In the genomic region with DNA sequence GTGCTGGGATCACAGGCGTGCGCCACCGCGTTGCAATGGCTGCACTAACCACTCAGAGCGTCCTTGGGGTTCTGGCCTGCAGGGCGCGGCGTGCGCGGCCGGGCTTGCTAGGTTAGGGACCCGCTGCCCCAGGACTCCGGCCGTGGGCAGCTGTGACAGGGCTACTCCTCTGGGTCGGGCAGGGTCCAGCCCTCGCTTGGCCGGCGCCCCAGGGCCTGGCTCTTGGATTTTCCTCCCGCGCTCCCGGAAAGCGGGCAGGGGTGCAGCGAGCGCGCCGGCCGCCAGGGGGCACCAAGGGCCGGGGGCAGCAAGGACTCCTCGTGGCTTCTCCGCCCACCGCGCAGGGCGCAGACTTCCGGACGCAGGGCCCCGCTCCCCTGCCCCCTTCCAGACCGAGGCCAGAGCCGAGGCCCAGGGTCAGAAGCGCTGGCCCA, we compare ENCODE assay signal across 13 cellular contexts. TPM values are rescaled to one million over a fixed set of nuclear protein-coding genes. Genes with fewer than 3 reads are reported as not detected.
DNase-seq lines count a peak whose midpoint lies in the region; ATAC-seq and TF ChIP-seq lines count a peak whose summit lies in the region.
"Had no signal": no experiment of that assay in that cellular context is flagged by ENCODE, and none has a peak within 500 bp of the region (broad histone marks: within the 10 kb centered on the region; RNA-seq: fewer than 3 reads in every experiment).

No MANE protein-coding gene starts in this region.

- intact Hi-C loops in activated CD4-positive, alpha-beta T cell treated with anti-CD3 and anti-CD28 coated beads for 36 hours (cut with DNase I, micrococcal nuclease): loop anchor here (1.0 to 5.0 kb wide), 3 partner anchors 56 to 169 kb away; no protein-coding TSS in a partner anchor

- CTCF ChIA-PET in activated CD4-positive, alpha-beta T cell treated with anti-CD3 and anti-CD28 coated beads for 36 hours (lab: Charles Lee): no interaction called here

- peak; percentile 64 for ATAC-seq in activated CD4-positive, alpha-beta T cell treated with anti-CD3 and anti-CD28 coated beads for 36 hours
- ATAC-seq in activated T-helper 17 cell treated with anti-CD3 and anti-CD28 coated beads, Interleukin-2, amount 50 U/mL, for 72 hours (replicated peaks): peak; percentile 39
- ATAC-seq in omental fat pad (ENCODE audit: low FRiP score): no peak

- no peak for TF ChIP-seq CTCF in nephron progenitor cell (IDR thresholded peaks at IDR 0.05)
- TF ChIP-seq CTCF in omental fat pad (IDR thresholded peaks at IDR 0.05): no peak

- DNase-seq in activated CD4-positive, alpha-beta T cell treated with anti-CD3 and anti-CD28 coated beads for 36 hours: peak; percentile 70
- no peak for DNase-seq in activated CD4-positive, alpha-beta T cell treated with anti-CD3 and anti-CD28 coated beads for 1 hour
- DNase-seq in immature natural killer cell (peak; percentile 11 to 22 (median 13)), nephron progenitor cell (no peak), omental fat pad (ENCODE audit: low spot score) (no peak), NCI-H2227 treated with DMSO at 0.1 percent for 48 hours (lab: John Stamatoyannopoulos, UW) (no peak)
- peak; percentile 11 to 27 for DNase-seq in stimulated activated CD8-positive, alpha-beta memory T cell treated with anti-CD3 and anti-CD28 coated beads, Interleukin-2, amount 100 ng/mL, for 48 hours (ENCODE audit: low read depth in 2 of 2)

- H3K4me3 Mint-ChIP-seq in activated CD4-positive, alpha-beta T cell treated with anti-CD3 and anti-CD28 coated beads for 36 hours: no peak overlapping the region
- H3K4me3 Mint-ChIP-seq in activated T-helper 17 cell treated with anti-CD3 and anti-CD28 coated beads, Interleukin-2, amount 50 U/mL, for 72 hours: no peak overlapping the region
- H3K4me3 Mint-ChIP-seq in immature natural killer cell (no peak overlapping the region), nephron progenitor cell (no peak overlapping the region)
- H3K4me3 Mint-ChIP-seq: activated naive CD4-positive, alpha-beta T cell treated with anti-CD3 and anti-CD28 coated beads, Interleukin-2, amount 50 U/mL, for 24 hours had no signal

- no peaks in the 10 kb centered on the region for H3K4me1 Mint-ChIP-seq in activated CD4-positive, alpha-beta T cell treated with anti-CD3 and anti-CD28 coated beads for 36 hours
- H3K4me1 Mint-ChIP-seq in activated T-helper 17 cell treated with anti-CD3 and anti-CD28 coated beads, Interleukin-2, amount 50 U/mL, for 72 hours: peaks cover 5% of the 10 kb centered on the region
- H3K4me1 Mint-ChIP-seq in immature natural killer cell (no peaks in the 10 kb centered on the region), nephron progenitor cell (peaks cover 6% of the 10 kb centered on the region)
- H3K4me1 Mint-ChIP-seq: activated naive CD4-positive, alpha-beta T cell treated with anti-CD3 and anti-CD28 coated beads, Interleukin-2, amount 50 U/mL, for 24 hours had no signal

- peaks cover 22% of the 10 kb centered on the region for H3K27me3 Mint-ChIP-seq in activated CD4-positive, alpha-beta T cell treated with anti-CD3 and anti-CD28 coated beads for 36 hours
- peaks cover 18% of the 10 kb centered on the region for H3K27me3 Mint-ChIP-seq in activated T-helper 17 cell treated with anti-CD3 and anti-CD28 coated beads, Interleukin-2, amount 50 U/mL, for 72 hours
- peaks cover 5 to 17% (median 7%) of the 10 kb centered on the region in 3 donors for H3K27me3 Mint-ChIP-seq in immature natural killer cell (ENCODE audit: low read depth in 3 of 3)
- H3K27me3 Mint-ChIP-seq in nephron progenitor cell (ENCODE audit: low read depth, poor library complexity): peaks cover 21% of the 10 kb centered on the region

- POLR2A ChIA-PET in activated CD4-positive, alpha-beta T cell treated with anti-CD3 and anti-CD28 coated beads for 36 hours (lab: Charles Lee): no interaction called here

- H3K36me3 Mint-ChIP-seq in activated CD4-positive, alpha-beta T cell treated with anti-CD3 and anti-CD28 coated beads for 36 hours (ENCODE audit: low read depth): peaks cover 3% of the 10 kb centered on the region
- no peaks in the 10 kb centered on the region for H3K36me3 Mint-ChIP-seq in activated T-helper 17 cell treated with anti-CD3 and anti-CD28 coated beads, Interleukin-2, amount 50 U/mL, for 72 hours (ENCODE audit: low read depth)
- peaks cover 0 to 3% (median 0%) of the 10 kb centered on the region in 3 donors for H3K36me3 Mint-ChIP-seq in immature natural killer cell
- H3K36me3 Mint-ChIP-seq in nephron progenitor cell (ENCODE audit: low read depth): peaks cover 16% of the 10 kb centered on the region

- peaks cover 15% of the 10 kb centered on the region for H3K9me3 Mint-ChIP-seq in activated CD4-positive, alpha-beta T cell treated with anti-CD3 and anti-CD28 coated beads for 36 hours (ENCODE audit: low read depth)
- H3K9me3 Mint-ChIP-seq in activated T-helper 17 cell treated with anti-CD3 and anti-CD28 coated beads, Interleukin-2, amount 50 U/mL, for 72 hours: peaks cover 8% of the 10 kb centered on the region
- H3K9me3 Mint-ChIP-seq in immature natural killer cell (peaks cover 6 to 23% (median 20%) of the 10 kb centered on the region in 6 donors), nephron progenitor cell (peaks cover 31% of the 10 kb centered on the region)
- H3K9me3 Mint-ChIP-seq: activated naive CD4-positive, alpha-beta T cell treated with anti-CD3 and anti-CD28 coated beads, Interleukin-2, amount 50 U/mL, for 24 hours had no signal

- no peak overlapping the region for H3K27ac Mint-ChIP-seq in activated CD4-positive, alpha-beta T cell treated with anti-CD3 and anti-CD28 coated beads for 36 hours
- no peak overlapping the region for H3K27ac Mint-ChIP-seq in activated T-helper 17 cell treated with anti-CD3 and anti-CD28 coated beads, Interleukin-2, amount 50 U/mL, for 72 hours
- H3K27ac Mint-ChIP-seq in immature natural killer cell (no peak overlapping the region), nephron progenitor cell (no peak overlapping the region)
- H3K27ac Mint-ChIP-seq: activated naive CD4-positive, alpha-beta T cell treated with anti-CD3 and anti-CD28 coated beads, Interleukin-2, amount 50 U/mL, for 24 hours had no signal

RNA-seq across cellular contexts. Expression of a gene that starts 0.5 kb away (rescaled TPM):
- total RNA-seq in activated CD4-positive, alpha-beta T cell treated with anti-CD3 and anti-CD28 coated beads for 36 hours: not detected
- not detected for total RNA-seq in activated T-helper 17 cell treated with anti-CD3 and anti-CD28 coated beads, Interleukin-2, amount 50 U/mL, for 72 hours
- not detected for polyA plus RNA-seq in immature natural killer cell
- total RNA-seq in omental fat pad: not detected
- total RNA-seq: lung; T-helper 1 cell treated with Interleukin-12 subunit alpha and Interleukin-12 subunit beta and Interleukin-4 antibody, amounts not matched to agents 30 ng/mL and 1 ng/mL, for 36 hours had no signal
- polyA plus RNA-seq: A549, lung, thymus had no signal

RNA-seq across cellular contexts. Expression of a gene that starts 20.7 kb away (rescaled TPM):
- 10 to 100 TPM in 1 of 2 experiments, 1 to 10 TPM in 1; 9.6 to 10.9 TPM for total RNA-seq in activated CD4-positive, alpha-beta T cell treated with anti-CD3 and anti-CD28 coated beads for 36 hours
- total RNA-seq in activated T-helper 17 cell treated with anti-CD3 and anti-CD28 coated beads, Interleukin-2, amount 50 U/mL, for 72 hours: 1 to 10 TPM; 6.8 to 9.3 TPM
- polyA plus RNA-seq in immature natural killer cell: 1 to 10 TPM; 4.3 to 8.1 (median 5.4) TPM
- total RNA-seq in omental fat pad: 10 to 100 TPM in 1 of 4 donors, 1 to 10 TPM in 3; 4.1 to 10.1 (median 7.3) TPM

RNA-seq across cellular contexts. Expression of a gene that starts 47.8 kb away (rescaled TPM):
- total RNA-seq in activated CD4-positive, alpha-beta T cell treated with anti-CD3 and anti-CD28 coated beads for 36 hours: 1 to 10 TPM; 2.9 TPM
- 1 to 10 TPM; 1.1 to 3.4 TPM for total RNA-seq in activated T-helper 17 cell treated with anti-CD3 and anti-CD28 coated beads, Interleukin-2, amount 50 U/mL, for 72 hours
- polyA plus RNA-seq in immature natural killer cell: 1 to 10 TPM in 2 of 3 donors, under 1 TPM in 1; 0.21 to 3.4 (median 1.2) TPM
- total RNA-seq in omental fat pad: 1 to 10 TPM; 3.0 to 9.5 (median 5.9) TPM

Comparison
In these comparisons a context has a peak if more than half of its experiments do, and no peak if none do; other contexts are left out.
1. DNase-seq: peak in activated CD4-positive, alpha-beta T cell treated with anti-CD3 and anti-CD28 coated beads for 36 hours (single experiment), immature natural killer cell (3 of 3) and stimulated activated CD8-positive, alpha-beta memory T cell treated with anti-CD3 and anti-CD28 coated beads, Interleukin-2, amount 100 ng/mL, for 48 hours (2 of 2); none in activated CD4-positive, alpha-beta T cell treated with anti-CD3 and anti-CD28 coated beads for 1 hour (single experiment), nephron progenitor cell (single experiment), omental fat pad (single experiment) and NCI-H2227 treated with DMSO at 0.1 percent for 48 hours (single experiment).